ENCODE assay signal across 1 cellular context in genomic region chr2:62725712-62726055, GRCh38.
TF ChIP-seq lines count a peak whose summit lies in the region.

No MANE protein-coding gene starts in this region.

TF ChIP-seq in WTC11, 78 proteins besides CTCF, POLR2A, EP300 and RAD21:
- no peak for TF ChIP-seq PRRX2 (CRISPR knock-in tag; IDR thresholded peaks at IDR 0.05)
- no peak for TF ChIP-seq E2F1 (CRISPR knock-in tag; IDR thresholded peaks at IDR 0.05)
- TF ChIP-seq NR2C2 (CRISPR knock-in tag; IDR thresholded peaks at IDR 0.05), result no peak
- no peak for TF ChIP-seq ZNF121 (CRISPR knock-in tag; IDR thresholded peaks at IDR 0.05)
- TF ChIP-seq GTF2I (CRISPR knock-in tag; conservative IDR thresholded peaks at IDR 0.05), result no peak
- no peak for TF ChIP-seq CREB1 (CRISPR knock-in tag; IDR thresholded peaks at IDR 0.05)
- no peak for TF ChIP-seq CBFB (CRISPR knock-in tag; IDR thresholded peaks at IDR 0.05; ENCODE audit: low read depth)
- TF ChIP-seq E2F5 (CRISPR knock-in tag; IDR thresholded peaks at IDR 0.05), result no peak
- no peak for TF ChIP-seq IRF2 (CRISPR knock-in tag; IDR thresholded peaks at IDR 0.05; ENCODE audit: borderline replicate concordance, low read depth)
